Comparison of ENCODE assay signal across 8 cellular contexts in genomic region chr6:92810913-92811312, GRCh38.
A peak's percentile ranks its signal among the peaks of the same experiment; 100 is the strongest.
DNase-seq lines count a peak whose midpoint lies in the region; ATAC-seq, FAIRE-seq and TF ChIP-seq lines count a peak whose summit lies in the region.

No MANE protein-coding gene starts in this region.

- no peak overlapping the region for H3K27ac ChIP-seq in liver (ENCODE audit: low read depth in 1 of 2, low read length in 2 of 2)

- TF ChIP-seq RAD21 in liver (IDR thresholded peaks at IDR 0.05) = peak; percentile 46 to 72

- no peaks in the 10 kb centered on the region for H3K4me1 ChIP-seq in liver (ENCODE audit: control insufficient read depth in 4 of 4, insufficient read depth in 4 of 4, low read length in 3 of 4)

- no peaks in the 10 kb centered on the region for H3K27me3 ChIP-seq in liver (ENCODE audit: control insufficient read depth in 4 of 4, insufficient read depth in 4 of 4, low read length in 3 of 4)

- no peaks in the 10 kb centered on the region for H3K9me3 ChIP-seq in liver (ENCODE audit: control insufficient read depth in 4 of 4, low read length in 3 of 4)

- DNase-seq in D721Med (ENCODE audit: insufficient read length, low spot score) = peak; percentile 9
- peak; percentile 8 for DNase-seq in GM19240 (ENCODE audit: insufficient read length, low spot score)
- peak; percentile 8 for DNase-seq in NCI-H2196 treated with DMSO at 0.1 percent for 48 hours (lab: John Stamatoyannopoulos, UW; ENCODE audit: unreplicated experiment)
- DNase-seq in amniotic epithelial cell (ENCODE audit: low read depth) = peak; percentile 8
- DNase-seq in lower leg skin (ENCODE audit: low spot score in 2 of 2) = no peak

- WGBS in liver = 2% methylated on average over 3 of the region's 3 CpGs
- WGBS in lower leg skin, 2 donors = 11 to 16% methylated on average over 3 of the region's 3 CpGs

- no peak for TF ChIP-seq POLR2A in lower leg skin (IDR thresholded peaks at IDR 0.05)

- intact Hi-C loops in lower leg skin (cut with DNase I; ENCODE audit: low total_unique reads) = no loop called here

- no peak for FAIRE-seq in D721Med (lab: Jason Lieb, UNC)

- H3K36me3 ChIP-seq in liver (ENCODE audit: control insufficient read depth in 4 of 4, insufficient read depth in 3 of 4, low read depth in 1 of 4, low read length in 3 of 4) = no peaks in the 10 kb centered on the region

- ATAC-seq in HG03108 (IDR thresholded peaks at IDR 0.05; ENCODE audit: unreplicated experiment) = peak; percentile 92
- no peak for ATAC-seq in HG03521 (IDR thresholded peaks at IDR 0.05; ENCODE audit: unreplicated experiment)

- H3K4me3 ChIP-seq in liver (ENCODE audit: low read depth in 1 of 3, low read length in 3 of 3) = no peak overlapping the region
- H3K4me3 ChIP-seq in lower leg skin (ENCODE audit: low read depth, poor library complexity, severe bottlenecking) = no peak overlapping the region

- peak; percentile 73 for TF ChIP-seq CTCF in D721Med (IDR thresholded peaks at IDR 0.05; ENCODE audit: insufficient read depth, missing control alignments)
- peak; percentile 38 for TF ChIP-seq CTCF in liver (IDR thresholded peaks at IDR 0.05; ENCODE audit: low read depth, low read length, missing input control)
- no peak for TF ChIP-seq CTCF in lower leg skin (IDR thresholded peaks at IDR 0.05)

- H3K9ac ChIP-seq in liver (ENCODE audit: low read depth in 1 of 2, low read length in 2 of 2) = no peak overlapping the region

TF ChIP-seq in liver, 16 proteins besides CTCF, POLR2A, EP300 and RAD21:
- no peak for TF ChIP-seq REST (IDR thresholded peaks at IDR 0.05)
- no peak for TF ChIP-seq ZBTB33 (IDR thresholded peaks at IDR 0.05)
- no peak for TF ChIP-seq ATF3 (IDR thresholded peaks at IDR 0.05)
- no peak for TF ChIP-seq NR2F2 (IDR thresholded peaks at IDR 0.05)
- TF ChIP-seq FOXA1 (IDR thresholded peaks at IDR 0.05) = no peak
- no peak for TF ChIP-seq TAF1 (conservative IDR thresholded peaks at IDR 0.05)
- TF ChIP-seq HNF4G (IDR thresholded peaks at IDR 0.05) = no peak
- no peak for TF ChIP-seq HNF4A (conservative IDR thresholded peaks at IDR 0.05)
- no peak for TF ChIP-seq EGR1 (IDR thresholded peaks at IDR 0.05; ENCODE audit: low read depth in 2 of 2)
- no peak for TF ChIP-seq GABPA (IDR thresholded peaks at IDR 0.05 in 1 of 2, conservative IDR thresholded peaks at IDR 0.05 in 1 of 2)

Comparison
In these comparisons a context has a peak if more than half of its experiments do, and no peak if none do; other contexts are left out.
1. DNase-seq: peak in D721Med (single experiment), GM19240 (single experiment), NCI-H2196 treated with DMSO at 0.1 percent for 48 hours (single experiment) and amniotic epithelial cell (single experiment); none in lower leg skin (0 of 2).
2. CTCF ChIP-seq: peak in D721Med (single experiment) and liver (single experiment); none in lower leg skin (0 of 3).